8 cellular contexts compared by ENCODE assay signal in the genomic region with DNA sequence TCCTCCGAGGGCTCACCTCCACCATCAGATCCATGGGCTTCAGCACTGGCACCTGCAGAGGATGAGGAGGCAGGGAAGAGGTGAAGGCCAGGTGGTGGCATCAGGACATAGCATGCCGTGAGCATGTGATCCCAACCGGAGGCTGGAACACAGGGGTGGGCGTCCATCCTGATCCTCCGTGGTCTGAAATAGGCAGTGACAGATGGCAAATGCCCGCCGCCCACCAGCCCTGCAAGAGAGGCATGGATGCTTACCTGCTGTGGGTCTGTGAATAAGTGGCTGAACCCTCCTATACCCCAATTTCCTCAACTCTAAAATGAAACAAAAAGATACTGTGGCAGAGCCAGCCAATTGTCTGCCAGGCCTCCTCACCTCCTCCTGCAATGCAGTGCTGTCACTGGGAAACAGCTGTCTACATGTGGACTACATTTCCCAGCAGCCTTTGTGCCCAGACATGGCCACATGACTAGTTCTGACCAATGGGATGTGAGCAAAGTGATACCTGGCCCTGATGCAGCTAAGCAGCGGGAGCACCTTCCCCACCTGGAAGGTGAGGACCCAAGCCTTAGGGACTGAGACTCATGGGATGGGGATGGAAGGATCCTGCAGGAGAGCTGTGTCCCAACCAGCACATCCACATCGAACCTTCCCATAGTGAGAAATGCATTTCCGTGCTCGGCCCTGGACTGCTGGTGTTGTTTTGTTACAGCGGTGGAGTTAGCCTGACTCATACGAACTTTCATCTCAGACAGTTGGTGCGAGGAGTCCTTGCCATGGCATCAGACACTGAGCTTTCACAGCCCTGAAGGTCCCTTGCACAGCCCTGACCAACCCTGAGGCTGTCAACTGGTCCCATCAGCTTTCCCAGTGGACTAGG.
DNase-seq lines count a peak whose midpoint lies in the region; ATAC-seq, FAIRE-seq and TF ChIP-seq lines count a peak whose summit lies in the region.

No MANE protein-coding gene starts in this region.

- H3K27me3 ChIP-seq in Peyer's patch: no peaks in the 10 kb centered on the region

- no peak overlapping the region for H3K27ac ChIP-seq in Peyer's patch

- FAIRE-seq in RCC 7860 (lab: Jason Lieb, UNC): no peak

- H3K4me3 ChIP-seq in fibroblast of pulmonary artery (replicated peaks; ENCODE audit: low read depth, low read length): no peak overlapping the region
- H3K4me3 ChIP-seq in Peyer's patch: no peak overlapping the region

- H3K36me3 ChIP-seq in Peyer's patch: no peaks in the 10 kb centered on the region

- DNase-seq in stimulated activated CD4-positive, alpha-beta T cell treated with anti-CD3 and anti-CD28 coated beads, Interleukin-1b, Interleukin-23, amount 100 ng/mL, for 48 hours: peak; percentile 13
- no peak for DNase-seq in stimulated activated CD4-positive, alpha-beta T cell treated with anti-CD3 and anti-CD28 coated beads, Interleukin-12 subunit alpha, Interleukin-12 subunit beta, amount 100 ng/mL, for 4 hours
- peak; percentile 10 for DNase-seq in RCC 7860 (ENCODE audit: low spot score)
- peak; percentile 37 for DNase-seq in fibroblast of pulmonary artery (ENCODE audit: low read depth)
- DNase-seq in Peyer's patch: no peak
- DNase-seq in foreskin melanocyte: no peak

- H3K4me1 ChIP-seq in Peyer's patch: no peaks in the 10 kb centered on the region

- TF ChIP-seq POLR2A in Peyer's patch (IDR thresholded peaks at IDR 0.05): no peak

- ATAC-seq in HG03060 (IDR thresholded peaks at IDR 0.05; ENCODE audit: low read depth, unreplicated experiment) (peak; percentile 62), GM21515 (IDR thresholded peaks at IDR 0.05; ENCODE audit: unreplicated experiment) (no peak)

- H3K9me3 ChIP-seq in Peyer's patch: no peaks in the 10 kb centered on the region

- no peak for TF ChIP-seq CTCF in fibroblast of pulmonary artery (IDR thresholded peaks at IDR 0.05; ENCODE audit: low read length, missing control alignments)
- TF ChIP-seq CTCF in Peyer's patch (IDR thresholded peaks at IDR 0.05): no peak

Comparison
In these comparisons a context has a peak if more than half of its experiments do, and no peak if none do; other contexts are left out.
1. DNase-seq: peak in stimulated activated CD4-positive, alpha-beta T cell treated with anti-CD3 and anti-CD28 coated beads, Interleukin-1b, Interleukin-23, amount 100 ng/mL, for 48 hours (single experiment), RCC 7860 (single experiment) and fibroblast of pulmonary artery (single experiment); none in stimulated activated CD4-positive, alpha-beta T cell treated with anti-CD3 and anti-CD28 coated beads, Interleukin-12 subunit alpha, Interleukin-12 subunit beta, amount 100 ng/mL, for 4 hours (single experiment), Peyer's patch (0 of 3) and foreskin melanocyte (single experiment).